Comparison of ENCODE assay signal across 1 cellular context in the genomic region with DNA sequence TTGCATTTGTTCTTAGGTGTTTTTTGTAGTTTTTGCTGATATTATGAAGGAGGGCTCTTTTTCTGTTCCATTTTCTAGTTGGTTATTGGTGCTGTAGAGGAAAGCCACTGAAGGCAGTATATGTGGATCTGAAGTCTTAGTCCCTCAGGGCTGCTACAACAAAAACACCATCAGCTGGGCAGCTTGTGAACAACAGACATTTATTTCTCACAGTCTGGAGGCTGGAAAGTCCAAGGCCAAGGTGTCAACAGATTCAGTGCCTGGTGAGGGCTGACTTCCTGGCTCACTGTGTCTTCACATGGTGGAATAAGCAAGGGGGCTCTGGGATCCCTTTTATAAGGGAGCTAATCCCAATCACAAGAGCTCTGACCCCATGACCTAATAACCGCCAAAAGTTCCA.
A peak's percentile ranks its signal among the peaks of the same experiment; 100 is the strongest.
TF ChIP-seq lines count a peak whose summit lies in the region.

No MANE protein-coding gene starts in this region.

TF ChIP-seq in HepG2, 621 proteins besides CTCF, POLR2A, EP300 and RAD21:
- peak; percentile 93 for TF ChIP-seq ZNF12 (CRISPR knock-in tag; IDR thresholded peaks at IDR 0.05)
- TF ChIP-seq HCFC1 (IDR thresholded peaks at IDR 0.05; ENCODE audit: low read depth, low read length), result no peak
TF ChIP-seq in HepG2: peak in this region for 1.
